ENCODE assay signal across 9 cellular contexts in the genomic region with DNA sequence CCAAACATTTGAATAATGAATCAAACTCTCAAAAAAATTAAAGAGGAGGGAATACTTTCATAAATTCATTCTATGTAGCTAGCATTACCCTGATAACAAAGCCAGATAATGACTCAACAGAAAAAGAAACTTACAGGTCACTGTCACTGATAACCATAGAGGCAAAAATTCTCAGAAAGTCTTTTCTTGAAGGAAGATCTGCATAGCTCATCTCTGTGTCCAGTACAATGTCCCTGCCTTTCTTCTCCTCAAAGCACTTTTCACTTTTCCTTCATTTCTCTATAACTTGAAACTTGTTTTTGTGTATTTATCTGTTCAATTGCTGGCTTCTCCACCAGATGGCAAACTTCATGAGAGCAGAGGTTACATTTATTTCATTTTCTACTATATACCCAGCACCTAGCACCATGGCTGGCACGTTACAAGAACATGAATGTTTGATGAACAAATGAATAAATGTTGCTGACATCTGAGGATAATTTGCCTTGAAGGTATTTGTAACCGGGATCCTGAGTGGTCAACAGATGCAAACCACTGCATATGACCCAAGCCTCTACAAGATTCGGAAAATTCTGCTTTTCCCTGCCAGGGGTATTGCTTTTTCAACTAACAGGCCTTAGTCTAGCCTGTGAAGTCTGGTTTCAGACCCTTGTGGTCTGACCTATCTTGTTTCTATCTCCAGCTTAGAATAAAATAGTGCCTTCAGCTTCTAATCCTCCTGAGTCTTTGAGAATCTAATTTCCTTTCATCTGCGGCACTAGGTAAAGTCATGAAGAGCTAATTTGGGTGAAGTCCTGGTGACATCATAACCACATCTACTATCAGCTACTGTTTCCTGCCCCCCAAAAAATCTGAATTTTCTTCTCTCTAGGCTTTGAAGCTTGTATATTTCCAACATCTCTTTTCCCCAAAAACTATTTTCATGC. TPM values are rescaled to one million over a fixed set of nuclear protein-coding genes. Genes with fewer than 3 reads are reported as not detected.
DNase-seq lines count a peak whose midpoint lies in the region; ATAC-seq and TF ChIP-seq lines count a peak whose summit lies in the region.
"Had no signal": no experiment of that assay in that cellular context is flagged by ENCODE, and none has a peak within 500 bp of the region (broad histone marks: within the 10 kb centered on the region; RNA-seq: fewer than 3 reads in every experiment).

No MANE protein-coding gene starts in this region.

- H4K8ac ChIP-seq in mesenchymal stem cell (ENCODE audit: low read length): no peak overlapping the region

- no peak overlapping the region for H2BK12ac ChIP-seq in mesenchymal stem cell (ENCODE audit: low read length in 2 of 2)

- H2AFZ ChIP-seq in mesenchymal stem cell (ENCODE audit: low read depth, low read length): no peak overlapping the region

- no peak for DNase-seq in GM06990 (ENCODE audit: extremely low read depth, insufficient read length)
- no peak for DNase-seq in RWPE2 (ENCODE audit: low spot score)
- DNase-seq in astrocyte of the cerebellum (ENCODE audit: low read depth): peak; percentile 15
- DNase-seq in mesenchymal stem cell: peak; percentile 30

- H3K4ac ChIP-seq in mesenchymal stem cell (ENCODE audit: low read depth in 1 of 2, low read length in 2 of 2): no peak overlapping the region

- no peak overlapping the region for H2BK120ac ChIP-seq in mesenchymal stem cell (ENCODE audit: low read depth, low read length)

- H3K4me3 ChIP-seq in GM06990 (replicated peaks; ENCODE audit: low read depth, low read length): no peak overlapping the region
- H3K4me3 ChIP-seq in RWPE2 (ENCODE audit: severe bottlenecking): no peak overlapping the region
- H3K4me3 ChIP-seq in astrocyte of the cerebellum (ENCODE audit: low read depth, low read length): no peak overlapping the region
- peak overlapping the region in 1 of 2 experiments; percentile 59 for H3K4me3 ChIP-seq in mesenchymal stem cell (ENCODE audit: insufficient read depth in 1 of 2, low read depth in 1 of 2, low read length in 2 of 2)
- H3K4me3 ChIP-seq: lung had no signal

- peak overlapping the region; percentile 65 for H3K9ac ChIP-seq in mesenchymal stem cell (ENCODE audit: low read length)

- no peaks in the 10 kb centered on the region for H3K36me3 ChIP-seq in GM06990 (ENCODE audit: control insufficient read depth, insufficient read depth, low read length)
- H3K36me3 ChIP-seq in RWPE2 (ENCODE audit: low read depth): no peaks in the 10 kb centered on the region
- no peaks in the 10 kb centered on the region for H3K36me3 ChIP-seq in mesenchymal stem cell (ENCODE audit: control insufficient read depth in 1 of 2, insufficient read depth in 2 of 2, low read depth in 1 of 2, low read length in 2 of 2)

- TF ChIP-seq CTCF in 22Rv1 (IDR thresholded peaks at IDR 0.05) (peak; percentile 65), GM06990 (IDR thresholded peaks at IDR 0.05; ENCODE audit: insufficient read depth, low read length, poor library complexity, severe bottlenecking) (peak; percentile 48), RWPE2 (IDR thresholded peaks at IDR 0.05; ENCODE audit: poor library complexity, severe bottlenecking) (peak; percentile 76), astrocyte of the cerebellum (IDR thresholded peaks at IDR 0.05; ENCODE audit: low read depth, low read length, missing control alignments) (peak; percentile 59)

- no peak overlapping the region for H2BK15ac ChIP-seq in mesenchymal stem cell (ENCODE audit: low read depth, poor library complexity, severe bottlenecking)

- in situ Hi-C loops in astrocyte of the cerebellum (cut with HindIII; ENCODE audit: low sequenced_read_pairs): no loop called here

- peak overlapping the region; percentile 80 for H2AK5ac ChIP-seq in mesenchymal stem cell (ENCODE audit: low read length, severe bottlenecking)

- H3K27me3 ChIP-seq in GM06990 (replicated peaks; ENCODE audit: control insufficient read depth, insufficient read depth, low read length) (no peaks in the 10 kb centered on the region), RWPE2 (ENCODE audit: insufficient read depth, poor library complexity, severe bottlenecking) (no peaks in the 10 kb centered on the region), mesenchymal stem cell (ENCODE audit: control insufficient read depth in 1 of 2, insufficient read depth in 1 of 2, low read length in 2 of 2) (no peaks in the 10 kb centered on the region)

- H4K91ac ChIP-seq in mesenchymal stem cell (ENCODE audit: low read length): no peak overlapping the region

- no peak overlapping the region for H3K23ac ChIP-seq in mesenchymal stem cell (ENCODE audit: low read length in 2 of 2)

- no peaks in the 10 kb centered on the region for H3K9me3 ChIP-seq in RWPE2 (ENCODE audit: severe bottlenecking)
- no peaks in the 10 kb centered on the region for H3K9me3 ChIP-seq in mesenchymal stem cell (ENCODE audit: control insufficient read depth, low read length)

- H3K18ac ChIP-seq in mesenchymal stem cell (ENCODE audit: low read depth in 1 of 2, low read length in 2 of 2): no peak overlapping the region

- H3K79me1 ChIP-seq in mesenchymal stem cell (replicated peaks; ENCODE audit: low read length, poor library complexity, severe bottlenecking): no peaks in the 10 kb centered on the region

- H3K4me1 ChIP-seq in RWPE2 (ENCODE audit: insufficient read depth, poor library complexity, severe bottlenecking): peaks cover 41% of the 10 kb centered on the region
- no peaks in the 10 kb centered on the region for H3K4me1 ChIP-seq in mesenchymal stem cell (ENCODE audit: control insufficient read depth, insufficient read depth, low read depth, low read length)

- H3K14ac ChIP-seq in mesenchymal stem cell (ENCODE audit: low read length in 2 of 2): no peak overlapping the region

- ATAC-seq in HG02884 (IDR thresholded peaks at IDR 0.05; ENCODE audit: unreplicated experiment): peak; percentile 60
- ATAC-seq in RWPE2 (ENCODE audit: low read depth): peak; percentile 32; the same call in 1 of the 3 replicates
- no peak for ATAC-seq in GM19452 (IDR thresholded peaks at IDR 0.05; ENCODE audit: unreplicated experiment)
- ATAC-seq in HG02840 (IDR thresholded peaks at IDR 0.05; ENCODE audit: low FRiP score, unreplicated experiment): no peak

- H2BK5ac ChIP-seq in mesenchymal stem cell (ENCODE audit: low read depth, low read length, poor library complexity, severe bottlenecking): no peak overlapping the region

- 89% methylated on average over 4 of the region's 4 CpGs for WGBS in mesenchymal stem cell

- no peak overlapping the region for H3K4me2 ChIP-seq in mesenchymal stem cell (ENCODE audit: low read length, poor library complexity, severe bottlenecking)

- H3K27ac ChIP-seq in 22Rv1: no peak overlapping the region
- H3K27ac ChIP-seq in RWPE2 (ENCODE audit: poor library complexity, severe bottlenecking): peak overlapping the region; percentile 75
- no peak overlapping the region for H3K27ac ChIP-seq in mesenchymal stem cell (ENCODE audit: low read length, poor library complexity, severe bottlenecking)

RNA-seq across cellular contexts. Expression of gene ANTXR2, which starts 52.5 kb away (rescaled TPM):
- polyA plus RNA-seq in mesenchymal stem cell (2013, experiment 1 of 2): 80.9 TPM
- polyA plus RNA-seq in mesenchymal stem cell (2013, experiment 2 of 2): 84.2 TPM

Comparison
In these comparisons a context has a peak if more than half of its experiments do, and no peak if none do; other contexts are left out.
1. DNase-seq: peak in astrocyte of the cerebellum (single experiment) and mesenchymal stem cell (single experiment); none in GM06990 (single experiment) and RWPE2 (single experiment).
2. ATAC-seq: peak in HG02884 (single experiment) and RWPE2 (single experiment); none in GM19452 (single experiment) and HG02840 (single experiment).
3. Peak in every context shown above with its lines, with median percentiles within 50 percentile points of each other: CTCF ChIP-seq.